ENCODE assay signal across 33 cellular contexts in genomic region chr3:152586974-152587373, GRCh38.
"Had no signal": no experiment of that assay in that cellular context is flagged by ENCODE, and none has a peak within 500 bp of the region (broad histone marks: within the 10 kb centered on the region; RNA-seq: fewer than 3 reads in every experiment).

No MANE protein-coding gene starts in this region.

- H3K27ac Mint-ChIP-seq: activated CD4-positive, alpha-beta memory T cell treated with anti-CD3 and anti-CD28 coated beads for 36 hours; activated CD4-positive, alpha-beta T cell treated with anti-CD3 and anti-CD28 coated beads for 36 hours; activated CD4-positive, alpha-beta T cell treated with anti-CD3 and anti-CD28 coated beads, Interleukin-2, amount 10 ng/mL, durations not matched to agents 24 days and 14 days; activated CD8-positive, alpha-beta memory T cell treated with anti-CD3 and anti-CD28 coated beads, Interleukin-2, amount 10 ng/mL, durations not matched to agents 7 days and 5 days; activated CD8-positive, alpha-beta T cell treated with anti-CD3 and anti-CD28 coated beads, Interleukin-2, amount 10 ng/mL, durations not matched to agents 7 days and 5 days; activated naive CD4-positive, alpha-beta T cell treated with anti-CD3 and anti-CD28 coated beads for 36 hours; activated naive CD4-positive, alpha-beta T cell treated with anti-CD3 and anti-CD28 coated beads, Interleukin-2, amount 50 U/mL, for 24 hours; activated naive CD8-positive, alpha-beta T cell treated with anti-CD3 and anti-CD28 coated beads for 36 hours; activated naive CD8-positive, alpha-beta T cell treated with anti-CD3 and anti-CD28 coated beads, Interleukin-2, amount 50 U/mL, for 24 hours; activated T-helper 1 cell treated with anti-CD3 and anti-CD28 coated beads, Interleukin-12 subunit alpha, Interleukin-12 subunit beta, Interleukin-2, Interleukin-4 antibody, amounts not matched to agents 30 ng/mL and 10 ng/mL and 1 ng/mL, durations not matched to agents 14 hours and 24 hours and 36 hours; activated T-helper 2 cell treated with anti-CD3 and anti-CD28 coated beads, Interferon-gamma antibody, Interleukin-2, Interleukin-4, amounts not matched to agents 10 μg/mL and 5 μg/mL and 100 μg/mL, durations not matched to agents 14 hours and 24 hours and 36 hours; brain; T-helper 17 cell; T-helper 2 cell treated with Interferon-gamma antibody and Interleukin-4, amounts not matched to agents 5 μg/mL and 100 μg/mL, for 36 hours had no signal

- H3K36me3 ChIP-seq: adrenal gland, ascending aorta, breast epithelium, cardiac muscle cell, colonic mucosa had no signal

- H3K9me3 Mint-ChIP-seq: activated CD4-positive, alpha-beta memory T cell treated with anti-CD3 and anti-CD28 coated beads for 36 hours; activated CD4-positive, alpha-beta T cell treated with anti-CD3 and anti-CD28 coated beads, Interleukin-2, amount 10 ng/mL, durations not matched to agents 24 days and 14 days; activated naive CD4-positive, alpha-beta T cell treated with anti-CD3 and anti-CD28 coated beads for 36 hours; activated naive CD4-positive, alpha-beta T cell treated with anti-CD3 and anti-CD28 coated beads, Interleukin-2, amount 50 U/mL, for 24 hours; activated naive CD8-positive, alpha-beta T cell treated with anti-CD3 and anti-CD28 coated beads for 36 hours; activated naive CD8-positive, alpha-beta T cell treated with anti-CD3 and anti-CD28 coated beads, Interleukin-2, amount 50 U/mL, for 24 hours; activated T-helper 1 cell treated with anti-CD3 and anti-CD28 coated beads, Interleukin-12 subunit alpha, Interleukin-12 subunit beta, Interleukin-2, Interleukin-4 antibody, amounts not matched to agents 30 ng/mL and 10 ng/mL and 1 ng/mL, durations not matched to agents 14 hours and 24 hours and 36 hours; activated T-helper 2 cell treated with anti-CD3 and anti-CD28 coated beads, Interferon-gamma antibody, Interleukin-2, Interleukin-4, amounts not matched to agents 10 μg/mL and 5 μg/mL and 100 μg/mL, durations not matched to agents 14 hours and 24 hours and 36 hours; brain; T-helper 2 cell treated with Interferon-gamma antibody and Interleukin-4, amounts not matched to agents 5 μg/mL and 100 μg/mL, for 36 hours had no signal

- H3K4me1 ChIP-seq: adrenal gland, ascending aorta, breast epithelium, colonic mucosa had no signal

- H3K4me3 Mint-ChIP-seq: activated CD4-positive, alpha-beta memory T cell treated with anti-CD3 and anti-CD28 coated beads for 36 hours; activated CD4-positive, alpha-beta T cell treated with anti-CD3 and anti-CD28 coated beads for 36 hours; activated CD4-positive, alpha-beta T cell treated with anti-CD3 and anti-CD28 coated beads, Interleukin-2, amount 10 ng/mL, durations not matched to agents 24 days and 14 days; activated CD8-positive, alpha-beta memory T cell treated with anti-CD3 and anti-CD28 coated beads, Interleukin-2, amount 10 ng/mL, durations not matched to agents 7 days and 5 days; activated CD8-positive, alpha-beta T cell treated with anti-CD3 and anti-CD28 coated beads, Interleukin-2, amount 10 ng/mL, durations not matched to agents 7 days and 5 days; activated naive CD4-positive, alpha-beta T cell treated with anti-CD3 and anti-CD28 coated beads for 36 hours; activated naive CD4-positive, alpha-beta T cell treated with anti-CD3 and anti-CD28 coated beads, Interleukin-2, amount 50 U/mL, for 24 hours; activated naive CD8-positive, alpha-beta T cell treated with anti-CD3 and anti-CD28 coated beads for 36 hours; activated naive CD8-positive, alpha-beta T cell treated with anti-CD3 and anti-CD28 coated beads, Interleukin-2, amount 50 U/mL, for 24 hours; activated T-helper 1 cell treated with anti-CD3 and anti-CD28 coated beads, Interleukin-12 subunit alpha, Interleukin-12 subunit beta, Interleukin-2, Interleukin-4 antibody, amounts not matched to agents 30 ng/mL and 10 ng/mL and 1 ng/mL, durations not matched to agents 14 hours and 24 hours and 36 hours; brain; T-helper 17 cell; T-helper 2 cell treated with Interferon-gamma antibody and Interleukin-4, amounts not matched to agents 5 μg/mL and 100 μg/mL, for 36 hours had no signal

- H3K27me3 ChIP-seq: adrenal gland, ascending aorta, breast epithelium, cardiac muscle cell, colonic mucosa had no signal

- DNase-seq: activated CD4-positive, alpha-beta memory T cell treated with anti-CD3 and anti-CD28 coated beads for 36 hours; activated CD4-positive, alpha-beta T cell treated with anti-CD3 and anti-CD28 coated beads for 36 hours; activated CD4-positive, alpha-beta T cell treated with anti-CD3 and anti-CD28 coated beads, Interleukin-2, amount 10 ng/mL, durations not matched to agents 24 days and 14 days; activated CD4-positive, CD25-positive, alpha-beta regulatory T cell; activated CD4-positive, CD25-positive, alpha-beta regulatory T cell treated with anti-CD3 and anti-CD28 coated beads, Interleukin-2, amount 50 U/mL, for 72 hours; activated CD8-positive, alpha-beta memory T cell treated with anti-CD3 and anti-CD28 coated beads, Interleukin-2, amount 10 ng/mL, durations not matched to agents 7 days and 5 days; activated CD8-positive, alpha-beta memory T cell treated with anti-CD3 and anti-CD28 coated beads, Interleukin-2, amount 50 U/mL, for 4 hours; activated CD8-positive, alpha-beta T cell treated with anti-CD3 and anti-CD28 coated beads, Interleukin-2, amount 10 ng/mL, durations not matched to agents 7 days and 5 days; activated effector memory CD4-positive, alpha-beta T cell treated with anti-CD3 and anti-CD28 coated beads, Interleukin-2, amount 50 U/mL, for 16 hours; activated naive CD4-positive, alpha-beta T cell treated with anti-CD3 and anti-CD28 coated beads for 36 hours; activated naive CD8-positive, alpha-beta T cell treated with anti-CD3 and anti-CD28 coated beads for 36 hours; activated naive CD8-positive, alpha-beta T cell treated with anti-CD3 and anti-CD28 coated beads, Interleukin-2, amount 50 U/mL, for 24 hours; activated T-cell treated with anti-CD3 and anti-CD28 coated beads, Interleukin-2, amount 50 U/mL, for 1 hour; activated T-cell treated with anti-CD3 and anti-CD28 coated beads, Interleukin-2, amount 50 U/mL, for 48 hours; adrenal gland; central memory CD4-positive, alpha-beta T cell; cerebellar nuclear complex; colonic mucosa; effector CD8-positive, alpha-beta T cell; foreskin fibroblast; head of caudate nucleus; T-helper 17 cell; T1000 had no signal

- H3K27ac ChIP-seq: adrenal gland, ascending aorta, breast epithelium, cardiac muscle cell, colonic mucosa, epithelial cell of prostate had no signal

- H3K4me3 ChIP-seq: adrenal gland, ascending aorta, breast epithelium, cardiac muscle cell, colonic mucosa had no signal

- ATAC-seq: activated CD4-positive, alpha-beta T cell treated with anti-CD3 and anti-CD28 coated beads for 36 hours; activated CD8-positive, alpha-beta memory T cell treated with anti-CD3 and anti-CD28 coated beads, Interleukin-2, amount 10 ng/mL, durations not matched to agents 7 days and 5 days; activated CD8-positive, alpha-beta T cell treated with anti-CD3 and anti-CD28 coated beads, Interleukin-2, amount 10 ng/mL, durations not matched to agents 7 days and 5 days; activated naive CD8-positive, alpha-beta T cell treated with anti-CD3 and anti-CD28 coated beads, Interleukin-2, amount 50 U/mL, for 24 hours; esophagus mucosa; T-helper 17 cell had no signal

- H3K27me3 Mint-ChIP-seq: activated naive CD4-positive, alpha-beta T cell treated with anti-CD3 and anti-CD28 coated beads, Interleukin-2, amount 50 U/mL, for 24 hours; activated naive CD8-positive, alpha-beta T cell treated with anti-CD3 and anti-CD28 coated beads for 36 hours; activated naive CD8-positive, alpha-beta T cell treated with anti-CD3 and anti-CD28 coated beads, Interleukin-2, amount 50 U/mL, for 24 hours had no signal

- H3K4me1 Mint-ChIP-seq: activated CD4-positive, alpha-beta T cell treated with anti-CD3 and anti-CD28 coated beads for 36 hours; activated CD4-positive, alpha-beta T cell treated with anti-CD3 and anti-CD28 coated beads, Interleukin-2, amount 10 ng/mL, durations not matched to agents 24 days and 14 days; activated CD8-positive, alpha-beta memory T cell treated with anti-CD3 and anti-CD28 coated beads, Interleukin-2, amount 10 ng/mL, durations not matched to agents 7 days and 5 days; activated naive CD4-positive, alpha-beta T cell treated with anti-CD3 and anti-CD28 coated beads, Interleukin-2, amount 50 U/mL, for 24 hours; activated naive CD8-positive, alpha-beta T cell treated with anti-CD3 and anti-CD28 coated beads for 36 hours; activated naive CD8-positive, alpha-beta T cell treated with anti-CD3 and anti-CD28 coated beads, Interleukin-2, amount 50 U/mL, for 24 hours; T-helper 17 cell had no signal

- H3K36me3 Mint-ChIP-seq: activated CD4-positive, alpha-beta memory T cell treated with anti-CD3 and anti-CD28 coated beads for 36 hours; activated CD8-positive, alpha-beta memory T cell treated with anti-CD3 and anti-CD28 coated beads, Interleukin-2, amount 10 ng/mL, durations not matched to agents 7 days and 5 days; activated naive CD4-positive, alpha-beta T cell treated with anti-CD3 and anti-CD28 coated beads, Interleukin-2, amount 50 U/mL, for 24 hours; activated naive CD8-positive, alpha-beta T cell treated with anti-CD3 and anti-CD28 coated beads for 36 hours; brain had no signal
